Comparison of ENCODE assay signal across 13 cellular contexts in the genomic region with DNA sequence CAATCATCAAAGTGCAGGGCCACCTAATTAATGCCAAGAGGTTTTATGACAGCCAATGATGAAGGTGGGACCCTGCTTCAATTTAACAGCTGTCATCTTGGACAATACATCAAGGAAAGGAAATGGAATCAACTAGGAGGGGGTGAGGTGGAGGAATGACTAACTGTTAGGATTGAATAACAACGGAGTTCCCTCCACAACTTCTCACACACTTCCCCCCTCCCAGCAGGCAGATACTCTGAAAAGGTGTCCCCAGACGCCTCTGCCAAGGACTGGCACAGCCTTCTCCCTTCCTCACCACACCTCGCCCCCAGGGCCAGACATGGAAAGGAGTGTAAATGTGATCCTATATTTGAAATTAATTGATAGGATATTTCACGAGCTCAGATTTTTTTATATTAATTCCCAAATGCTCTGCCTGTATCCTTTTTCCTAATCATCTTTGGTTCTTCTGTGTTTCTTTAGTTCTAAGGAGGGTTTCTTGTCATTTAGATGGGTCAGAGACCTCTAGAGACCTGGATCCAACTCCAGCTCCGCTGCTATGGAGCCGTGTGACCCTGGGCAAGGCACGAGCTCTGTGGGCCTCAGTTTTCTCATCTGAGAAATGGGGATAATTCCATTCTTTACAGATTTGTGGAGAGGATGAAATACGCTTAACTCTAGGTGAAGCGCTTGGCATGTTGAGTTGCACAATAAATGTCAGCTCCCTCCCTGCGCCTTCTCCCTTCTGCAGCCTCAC. TPM values are rescaled to one million over a fixed set of nuclear protein-coding genes. Genes with fewer than 3 reads are reported as not detected.
DNase-seq lines count a peak whose midpoint lies in the region; ATAC-seq and TF ChIP-seq lines count a peak whose summit lies in the region.
"Had no signal": no experiment of that assay in that cellular context is flagged by ENCODE, and none has a peak within 500 bp of the region (broad histone marks: within the 10 kb centered on the region; RNA-seq: fewer than 3 reads in every experiment).

No MANE protein-coding gene starts in this region.

- H3K9me3 ChIP-seq in hepatocyte (ENCODE audit: low read depth) (no peaks in the 10 kb centered on the region), psoas muscle (no peaks in the 10 kb centered on the region)
- H3K9me3 ChIP-seq: spleen had no signal

- 60% methylated on average over 10 of the region's 10 CpGs for WGBS in hepatocyte (ENCODE audit: low lambda C conversion rate, missing lambda C conversion rate)
- 54 to 64% (median 57%) methylated on average over 10 of the region's 10 CpGs for WGBS in psoas muscle, 3 donors

- H3K27me3 ChIP-seq in hepatocyte = peaks cover 71% of the 10 kb centered on the region
- H3K27me3 ChIP-seq in psoas muscle (ENCODE audit: insufficient read depth in 3 of 3, low read length in 2 of 3) = peaks cover 3 to 49% (median 12%) of the 10 kb centered on the region in 3 donors

- POLR2A ChIA-PET in activated CD4-positive, alpha-beta T cell treated with anti-CD3 and anti-CD28 coated beads, Interleukin-2, amount 10 ng/mL, durations not matched to agents 7 days and 5 days (lab: Charles Lee) = no interaction called here

- H3K4me3 Mint-ChIP-seq in activated CD4-positive, alpha-beta T cell treated with anti-CD3 and anti-CD28 coated beads, Interleukin-2, amount 10 ng/mL, durations not matched to agents 7 days and 5 days = peak overlapping the region; percentile 11

- H3K36me3 ChIP-seq in hepatocyte (replicated peaks; ENCODE audit: insufficient read depth, low read depth) (no peaks in the 10 kb centered on the region), psoas muscle (ENCODE audit: insufficient read depth in 1 of 2, low read depth in 1 of 2) (no peaks in the 10 kb centered on the region)
- H3K36me3 ChIP-seq: spleen had no signal

- peaks cover 73% of the 10 kb centered on the region for H3K27me3 Mint-ChIP-seq in activated CD4-positive, alpha-beta T cell treated with anti-CD3 and anti-CD28 coated beads, Interleukin-2, amount 10 ng/mL, durations not matched to agents 7 days and 5 days

- H3K27ac ChIP-seq in hepatocyte (no peak overlapping the region), psoas muscle (no peak overlapping the region)
- H3K27ac ChIP-seq: spleen had no signal

- H4K20me1 ChIP-seq in hepatocyte (ENCODE audit: insufficient read depth, poor library complexity, severe bottlenecking) = no peaks in the 10 kb centered on the region

- TF ChIP-seq CTCF in hepatocyte (IDR thresholded peaks at IDR 0.05; ENCODE audit: poor library complexity) (no peak), psoas muscle (IDR thresholded peaks at IDR 0.05) (no peak)

- H3K4me3 ChIP-seq in hepatocyte (no peak overlapping the region), psoas muscle (peak overlapping the region; percentile 56)

- intact Hi-C loops in psoas muscle (cut with DNase I) = no loop called here

- no peaks in the 10 kb centered on the region for H3K36me3 Mint-ChIP-seq in activated CD4-positive, alpha-beta T cell treated with anti-CD3 and anti-CD28 coated beads, Interleukin-2, amount 10 ng/mL, durations not matched to agents 7 days and 5 days (ENCODE audit: low read depth)

- H3K4me1 ChIP-seq in hepatocyte (ENCODE audit: insufficient read depth) (no peaks in the 10 kb centered on the region), psoas muscle (no peaks in the 10 kb centered on the region)

- H3K4me1 Mint-ChIP-seq in activated CD4-positive, alpha-beta T cell treated with anti-CD3 and anti-CD28 coated beads, Interleukin-2, amount 10 ng/mL, durations not matched to agents 7 days and 5 days = peaks cover 6% of the 10 kb centered on the region

- H3K27ac Mint-ChIP-seq in activated CD4-positive, alpha-beta T cell treated with anti-CD3 and anti-CD28 coated beads, Interleukin-2, amount 10 ng/mL, durations not matched to agents 7 days and 5 days = no peak overlapping the region
- H3K27ac Mint-ChIP-seq: IgD-negative memory B cell had no signal

- no peaks in the 10 kb centered on the region for H3K9me2 ChIP-seq in hepatocyte (replicated peaks; ENCODE audit: insufficient read depth)

- DNase-seq in activated CD4-positive, alpha-beta T cell treated with anti-CD3 and anti-CD28 coated beads, Interleukin-2, amount 10 ng/mL, durations not matched to agents 7 days and 5 days = no peak
- no peak for DNase-seq in activated CD4-positive, alpha-beta T cell treated with anti-CD3 and anti-CD28 coated beads for 4 hours
- DNase-seq in NCI-H524 treated with DMSO at 0.1 percent for 48 hours (lab: John Stamatoyannopoulos, UW) (peak; percentile 60), hepatocyte (ENCODE audit: low spot score) (no peak), psoas muscle (no peak), NCI-H2227 (lab: John Stamatoyannopoulos, UW; ENCODE audit: unreplicated experiment) (no peak)
- DNase-seq in stimulated activated CD4-positive, alpha-beta T cell treated with anti-CD3 and anti-CD28 coated beads, Interleukin-4, amount 100 ng/mL, for 4 hours = no peak
- DNase-seq: activated T-cell treated with anti-CD3 and anti-CD28 coated beads for 4 hours, T-helper 9 cell had no signal

- H3K79me2 ChIP-seq in hepatocyte = no peaks in the 10 kb centered on the region

- H3K4me2 ChIP-seq in hepatocyte = peak overlapping the region; percentile 80

- H3K9me3 Mint-ChIP-seq in activated CD4-positive, alpha-beta T cell treated with anti-CD3 and anti-CD28 coated beads, Interleukin-2, amount 10 ng/mL, durations not matched to agents 7 days and 5 days = no peaks in the 10 kb centered on the region

- CTCF ChIA-PET in activated CD4-positive, alpha-beta T cell treated with anti-CD3 and anti-CD28 coated beads, Interleukin-2, amount 10 ng/mL, durations not matched to agents 7 days and 5 days (lab: Charles Lee) = no interaction called here

- ATAC-seq in psoas muscle (no peak), HG02938 (IDR thresholded peaks at IDR 0.05; ENCODE audit: unreplicated experiment) (no peak)

- no peak overlapping the region for H2AFZ ChIP-seq in hepatocyte

RNA-seq across cellular contexts. Expression of a gene that starts 1.1 kb away (rescaled TPM):
- not detected for total RNA-seq in activated CD4-positive, alpha-beta T cell treated with anti-CD3 and anti-CD28 coated beads, Interleukin-2, amount 10 ng/mL, durations not matched to agents 7 days and 5 days
- 0.07 TPM in 1 of 2 replicates, not detected in the other for total RNA-seq in hepatocyte
- polyA plus RNA-seq in hepatocyte = not detected in 2 replicates
- 1 to 10 TPM in 2 of 4 donors, under 1 TPM in 2; 0.54 to 1.7 (median 0.93) TPM for total RNA-seq in psoas muscle
- polyA plus RNA-seq in psoas muscle = under 1 TPM; 0.34 to 0.42 (median 0.36) TPM
- total RNA-seq: fibroblast of villous mesenchyme, spleen had no signal
- polyA plus RNA-seq: IgD-negative memory B cell had no signal
